In genomic region chr19:55588738-55589137, GRCh38 we compare ENCODE assay signal across 1 cellular context.
TF ChIP-seq lines count a peak whose summit lies in the region.

No MANE protein-coding gene starts in this region.

TF ChIP-seq in K562, 482 proteins besides CTCF, POLR2A, EP300 and RAD21:
- no peak for TF ChIP-seq BACH1 (tag; IDR thresholded peaks at IDR 0.05)
- TF ChIP-seq ZNF121 (CRISPR knock-in tag; conservative IDR thresholded peaks at IDR 0.05): peak; percentile 19; the same call in 1 of the 2 replicates
